In the genomic region with DNA sequence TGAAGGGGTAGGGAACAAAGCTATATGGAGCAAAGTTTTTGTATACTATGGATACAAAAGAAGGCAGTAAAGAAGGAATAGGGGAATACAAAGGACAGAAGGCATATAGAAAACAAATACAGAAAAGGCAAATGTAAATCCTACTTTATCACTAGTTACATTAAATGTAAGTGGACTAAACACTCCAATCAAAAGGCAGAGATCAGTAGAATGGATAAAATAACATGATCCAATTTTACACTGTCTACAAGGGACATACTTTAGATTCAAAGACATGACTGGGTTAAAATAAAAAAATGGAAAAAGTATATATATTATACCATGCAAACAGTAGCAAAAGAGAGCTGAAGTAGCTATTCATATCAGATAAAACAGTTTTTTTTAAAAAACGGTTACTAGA, we compare ENCODE assay signal across 7 cellular contexts.
"Had no signal": no experiment of that assay in that cellular context is flagged by ENCODE, and none has a peak within 500 bp of the region (broad histone marks: within the 10 kb centered on the region; RNA-seq: fewer than 3 reads in every experiment).

No MANE protein-coding gene starts in this region.

- DNase-seq: GDM1, GF-D8 had no signal

- FAIRE-seq: G401.6, GM12878, GM12891, GM12892, GM18507 had no signal

- ATAC-seq: GM12878 had no signal

- H3K4me3 ChIP-seq: GM12878 had no signal
